In the genomic region with DNA sequence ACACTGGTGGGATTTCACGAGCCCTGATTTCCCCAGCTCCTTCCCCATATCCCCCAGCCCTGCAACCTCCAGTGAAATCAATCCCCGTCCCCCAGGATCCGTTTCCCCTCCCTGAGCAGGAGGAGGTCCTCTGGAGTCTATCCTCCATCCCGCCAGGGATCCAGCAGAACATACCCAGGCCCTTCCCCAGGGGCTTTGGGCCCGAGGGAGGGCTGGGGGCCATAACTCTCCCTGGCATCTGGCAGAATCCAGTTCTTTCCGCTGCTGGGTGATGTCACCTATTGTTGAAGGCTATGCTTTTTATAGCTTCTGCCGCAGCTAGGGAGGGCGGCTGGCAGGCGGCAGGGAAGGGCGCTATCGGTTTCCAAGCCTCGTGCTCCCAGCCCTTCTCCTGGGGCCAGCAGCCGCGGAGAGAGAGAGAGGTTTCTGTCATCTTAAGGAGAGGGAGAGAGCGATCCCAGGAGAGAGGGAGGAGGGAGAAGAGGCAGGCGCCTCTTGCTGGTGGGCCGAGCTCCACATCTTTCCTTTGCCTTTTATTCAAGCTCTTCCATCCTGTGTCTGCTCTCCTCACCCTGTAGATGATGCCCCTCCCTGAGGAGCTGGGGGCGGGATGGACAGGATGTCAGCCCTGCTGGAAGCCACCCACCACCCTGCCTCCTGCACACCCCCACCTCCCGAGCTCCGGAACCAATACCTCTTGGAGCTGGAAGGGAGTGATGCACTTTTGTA, we compare ENCODE assay signal across 8 cellular contexts.
DNase-seq lines count a peak whose midpoint lies in the region; ATAC-seq and TF ChIP-seq lines count a peak whose summit lies in the region.

No MANE protein-coding gene starts in this region.

- CTCF ChIA-PET in PC-9 (lab: Charles Lee) = no interaction called here

- H3K4me2 ChIP-seq in PC-9 = no peak overlapping the region

- no peaks in the 10 kb centered on the region for H4K20me1 ChIP-seq in PC-9 (ENCODE audit: insufficient read depth)

- no peaks in the 10 kb centered on the region for H3K9me2 ChIP-seq in PC-9 (ENCODE audit: insufficient read depth)

- TF ChIP-seq CTCF in PC-9 (conservative IDR thresholded peaks at IDR 0.05) = no peak

- DNase-seq in SK-N-MC (ENCODE audit: low read depth, low spot score) (peak; percentile 8), right cardiac atrium (peak; percentile 73 to 88 (median 86)), skeletal muscle cell (ENCODE audit: low read depth) (peak; percentile 47), PC-9 (no peak), T-helper 9 cell (no peak)
- no peak for DNase-seq in activated CD4-positive, CD25-positive, alpha-beta regulatory T cell treated with anti-CD3 and anti-CD28 coated beads, Interleukin-2, amount 50 U/mL, for 72 hours

- no peaks in the 10 kb centered on the region for H3K79me2 ChIP-seq in PC-9 (ENCODE audit: low read depth)

- H3K27me3 ChIP-seq in HUES64 (ENCODE audit: insufficient read depth, low read length) (no peaks in the 10 kb centered on the region), right cardiac atrium (ENCODE audit: control insufficient read depth, insufficient read depth) (no peaks in the 10 kb centered on the region), PC-9 (ENCODE audit: insufficient read depth, low read depth) (no peaks in the 10 kb centered on the region)

- no TSS peak for BruUV-seq in PC-9 (replicated peaks; lab: Mats Ljungman, UMichigan)

- H3K9ac ChIP-seq in HUES64 (ENCODE audit: low read depth, low read length) (0 out of 2 replicates have a peak overlapping the region, but pooled peaks have one; percentile 31), SK-N-MC (ENCODE audit: insufficient read length) (peak overlapping the region; percentile 51)

- no peaks in the 10 kb centered on the region for H3K36me3 ChIP-seq in HUES64 (ENCODE audit: insufficient read depth, low read length)
- H3K36me3 ChIP-seq in SK-N-MC (ENCODE audit: insufficient read depth, low read length) = no peaks in the 10 kb centered on the region
- H3K36me3 ChIP-seq in PC-9 (ENCODE audit: low read depth) = no peaks in the 10 kb centered on the region

- POLR2A ChIA-PET in PC-9 (lab: Charles Lee; ENCODE audit: unreplicated experiment) = no interaction called here

- H3K9me3 ChIP-seq in HUES64 (ENCODE audit: insufficient read depth, low read depth, low read length) = no peaks in the 10 kb centered on the region
- H3K9me3 ChIP-seq in SK-N-MC (ENCODE audit: low read depth, low read length) = no peaks in the 10 kb centered on the region
- no peaks in the 10 kb centered on the region for H3K9me3 ChIP-seq in right cardiac atrium (ENCODE audit: control insufficient read depth, low read length)
- no peaks in the 10 kb centered on the region for H3K9me3 ChIP-seq in PC-9 (ENCODE audit: insufficient read depth, low read depth)

- peak; percentile 74 to 83 for ATAC-seq in right cardiac atrium
- ATAC-seq in HG03095 (IDR thresholded peaks at IDR 0.05; ENCODE audit: unreplicated experiment) = no peak

- intact Hi-C loops in right cardiac atrium (cut with DNase I) (loop anchor here in 1 of 4 donors (10.0 kb wide), 1 partner anchor 114 kb away; no protein-coding TSS in a partner anchor), PC-9 (cut with micrococcal nuclease; ENCODE audit: unreplicated experiment) (no loop called here)

- H3K27ac ChIP-seq in HUES64 (ENCODE audit: low read depth, low read length) = no peak overlapping the region
- peak overlapping the region; percentile 77 for H3K27ac ChIP-seq in SK-N-MC
- H3K27ac ChIP-seq in right cardiac atrium (ENCODE audit: low read length) = peak overlapping the region; percentile 68
- H3K27ac ChIP-seq in PC-9 = no peak overlapping the region

- H3K4me1 ChIP-seq in HUES64 (ENCODE audit: insufficient read depth, low read length) = peaks cover 15% of the 10 kb centered on the region
- peaks cover 15% of the 10 kb centered on the region for H3K4me1 ChIP-seq in right cardiac atrium (ENCODE audit: control insufficient read depth, insufficient read depth, low read length)
- no peaks in the 10 kb centered on the region for H3K4me1 ChIP-seq in PC-9 (replicated peaks; ENCODE audit: insufficient read depth)

- 22% methylated on average over 20 of the region's 20 CpGs for WGBS in HUES64
- 11% methylated on average over 20 of the region's 20 CpGs for WGBS in right cardiac atrium

- H2AFZ ChIP-seq in PC-9 = no peak overlapping the region

- peak overlapping the region; percentile 19; the same call in 1 of the 2 replicates for H3K4me3 ChIP-seq in HUES64 (ENCODE audit: low read length)
- H3K4me3 ChIP-seq in SK-N-MC = peak overlapping the region; percentile 71
- H3K4me3 ChIP-seq in right cardiac atrium (ENCODE audit: low read length) = no peak overlapping the region
- H3K4me3 ChIP-seq in skeletal muscle cell (ENCODE audit: low read depth, low read length) = no peak overlapping the region
- H3K4me3 ChIP-seq in PC-9 = no peak overlapping the region

- H3F3A ChIP-seq in PC-9 (ENCODE audit: insufficient read depth, low read depth) = no peaks in the 10 kb centered on the region

Comparison
In these comparisons a context has a peak if more than half of its experiments do, and no peak if none do; other contexts are left out.
1. H3K27ac ChIP-seq: peak in SK-N-MC (single experiment) and right cardiac atrium (single experiment); none in HUES64 (single experiment) and PC-9 (single experiment).
2. H3K4me3 ChIP-seq: peak in HUES64 (single experiment) and SK-N-MC (single experiment); none in right cardiac atrium (single experiment), skeletal muscle cell (single experiment) and PC-9 (single experiment).
3. DNase-seq: peak in SK-N-MC (single experiment), right cardiac atrium (3 of 3) and skeletal muscle cell (single experiment); none in activated CD4-positive, CD25-positive, alpha-beta regulatory T cell treated with anti-CD3 and anti-CD28 coated beads, Interleukin-2, amount 50 U/mL, for 72 hours (single experiment), PC-9 (0 of 2) and T-helper 9 cell (single experiment).